ENCODE assay signal across 8 cellular contexts in the genomic region with DNA sequence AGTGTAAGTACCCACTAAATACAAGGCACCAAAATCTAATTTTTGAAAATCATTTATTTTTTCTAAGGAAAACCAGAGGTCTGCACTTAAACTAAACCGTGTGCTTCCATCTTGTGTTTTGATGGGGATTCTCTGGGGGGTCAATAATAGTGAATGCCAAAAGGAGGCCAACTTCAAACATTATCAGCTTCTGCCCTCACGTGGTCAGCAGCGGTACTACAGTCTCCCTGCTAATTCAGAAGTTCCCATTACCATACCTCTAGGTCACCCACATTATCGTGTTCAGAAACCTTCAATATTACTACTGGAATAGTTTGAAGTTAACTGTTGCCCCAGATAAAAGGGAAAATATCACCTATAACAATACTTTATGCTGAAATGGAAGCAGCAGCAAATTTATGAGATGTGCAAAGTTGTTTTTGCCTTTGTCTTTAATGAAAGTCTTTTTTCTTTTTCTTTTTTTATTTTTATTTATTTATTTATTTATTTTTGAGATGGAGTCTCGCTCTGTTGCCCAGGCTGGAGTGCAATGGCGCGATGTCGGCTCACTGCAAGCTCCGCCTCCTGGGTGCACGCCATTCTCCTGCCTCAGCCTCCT. TPM values are rescaled to one million over a fixed set of nuclear protein-coding genes. Genes with fewer than 3 reads are reported as not detected.
A peak's percentile ranks its signal among the peaks of the same experiment; 100 is the strongest.
DNase-seq lines count a peak whose midpoint lies in the region; ATAC-seq and TF ChIP-seq lines count a peak whose summit lies in the region.

No MANE protein-coding gene starts in this region.

- ATAC-seq in HG02642 (IDR thresholded peaks at IDR 0.05; ENCODE audit: poor library complexity, unreplicated experiment), result peak; percentile 57
- no peak for ATAC-seq in HG03432 (IDR thresholded peaks at IDR 0.05; ENCODE audit: unreplicated experiment)

- H3K36me3 ChIP-seq in sigmoid colon, result peaks cover 0 to 32% (median 0%) of the 10 kb centered on the region in 4 donors

- DNase-seq in GDM1 (lab: John Stamatoyannopoulos, UW), result peak; percentile 25
- DNase-seq in RPMI8226, result peak; percentile 48
- DNase-seq in activated naive CD4-positive, alpha-beta T cell treated with Interleukin-2 at 50 U/mL for 16 hours, result peak; percentile 65
- DNase-seq in glomerular visceral epithelial cell (ENCODE audit: extremely low spot score), result peak; percentile 43
- DNase-seq in sigmoid colon, result no peak
- DNase-seq in mesenteric fat pad (ENCODE audit: low spot score), result no peak

- no peak for TF ChIP-seq POLR2A in sigmoid colon (IDR thresholded peaks at IDR 0.05)

- intact Hi-C loops in sigmoid colon (cut with DNase I), result loop anchor here (10.0 kb wide), 2 partner anchors 930 to 1010 kb away; no protein-coding TSS in a partner anchor

- WGBS in sigmoid colon, 2 donors, result 47 to 55% methylated on average over 10 of the region's 10 CpGs

- H3K27me3 ChIP-seq in sigmoid colon, result no peaks in the 10 kb centered on the region

- TF ChIP-seq EP300 in sigmoid colon (IDR thresholded peaks at IDR 0.05), result no peak

- no peaks in the 10 kb centered on the region for H3K9me3 ChIP-seq in sigmoid colon

- no peak overlapping the region for H3K4me3 ChIP-seq in sigmoid colon

- no peak overlapping the region for H3K27ac ChIP-seq in sigmoid colon

- H3K4me1 ChIP-seq in sigmoid colon, result no peaks in the 10 kb centered on the region

- TF ChIP-seq CTCF in sigmoid colon (IDR thresholded peaks at IDR 0.05), result peak; percentile 27 to 66 (median 57)

RNA-seq across cellular contexts. Expression of gene CTPS2, which starts 17.3 kb away (rescaled TPM):
- 10 to 100 TPM; 11.7 to 23.0 (median 16.0) TPM for total RNA-seq in sigmoid colon
- polyA plus RNA-seq in sigmoid colon, result 1 to 10 TPM; 6.0 to 8.3 (median 7.9) TPM
- total RNA-seq in mesenteric fat pad, result 8.6 TPM

RNA-seq across cellular contexts. Expression of gene SYAP1, which starts 24.2 kb away (rescaled TPM):
- total RNA-seq in sigmoid colon (10 to 100 TPM; 17.5 to 19.9 (median 19.4) TPM), mesenteric fat pad (35.8 TPM)
- 10 to 100 TPM; 19.1 to 31.4 (median 22.2) TPM for polyA plus RNA-seq in sigmoid colon

RNA-seq across cellular contexts. Expression of gene S100G, which starts 45.2 kb away (rescaled TPM):
- total RNA-seq in sigmoid colon, result not detected
- not detected for polyA plus RNA-seq in sigmoid colon
- total RNA-seq in mesenteric fat pad, result not detected

Comparison
In these comparisons a context has a peak if more than half of its experiments do, and no peak if none do; other contexts are left out.
1. DNase-seq: peak in GDM1 (single experiment), RPMI8226 (single experiment), activated naive CD4-positive, alpha-beta T cell treated with Interleukin-2 at 50 U/mL for 16 hours (single experiment) and glomerular visceral epithelial cell (single experiment); none in sigmoid colon (single experiment) and mesenteric fat pad (single experiment).